31 cellular contexts compared by ENCODE assay signal in the genomic region with DNA sequence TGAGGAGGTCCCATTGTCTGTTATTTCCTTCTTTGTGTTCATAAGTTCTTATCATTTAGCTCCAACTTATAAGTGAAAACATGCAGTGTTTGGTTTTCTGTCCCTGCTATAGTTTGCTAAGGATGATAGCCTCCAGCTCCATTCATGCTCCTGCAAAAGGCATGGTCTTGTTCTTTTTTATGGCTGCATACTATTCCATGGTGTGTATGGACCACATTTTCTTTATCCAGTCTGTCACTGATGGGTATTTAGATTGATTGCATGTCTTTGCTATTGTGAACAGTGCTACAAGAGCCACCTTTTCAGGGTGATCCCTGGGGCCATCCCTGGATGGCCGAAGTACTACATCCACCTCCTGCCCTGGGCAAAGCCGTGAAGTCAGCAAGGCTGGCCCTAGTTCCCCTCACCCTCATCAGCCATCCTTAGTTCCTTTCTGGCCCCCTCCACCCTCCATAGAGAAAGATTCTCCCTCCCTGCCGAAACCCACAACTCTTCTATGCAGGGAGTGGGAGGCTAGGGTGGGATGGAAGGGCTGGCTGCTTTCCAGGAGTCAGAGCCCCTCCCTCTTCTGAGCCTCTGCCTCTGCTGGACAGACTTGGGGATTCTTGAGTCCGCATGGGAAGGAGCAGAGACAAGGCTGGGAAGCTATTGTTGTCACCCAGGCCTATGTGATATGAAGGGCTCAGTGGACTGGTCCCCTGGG. TPM values are rescaled to one million over a fixed set of nuclear protein-coding genes. Genes with fewer than 3 reads are reported as not detected.
"Had no signal": no experiment of that assay in that cellular context is flagged by ENCODE, and none has a peak within 500 bp of the region (broad histone marks: within the 10 kb centered on the region; RNA-seq: fewer than 3 reads in every experiment).

No MANE protein-coding gene starts in this region.

- DNase-seq: activated CD4-positive, alpha-beta T cell treated with anti-CD3 and anti-CD28 coated beads, Interleukin-2, amount 10 ng/mL, durations not matched to agents 7 days and 5 days; activated CD4-positive, alpha-beta T cell treated with anti-CD3 and anti-CD28 coated beads, Interleukin-2, amount 50 U/mL, for 48 hours; activated CD8-positive, alpha-beta memory T cell treated with anti-CD3 and anti-CD28 coated beads, Interleukin-2, amount 50 U/mL, for 4 hours; activated CD8-positive, alpha-beta T cell treated with anti-CD3 and anti-CD28 coated beads, Interleukin-2, amount 10 ng/mL, durations not matched to agents 7 days and 5 days; activated effector memory CD4-positive, alpha-beta T cell treated with anti-CD3 and anti-CD28 coated beads, Interleukin-2, amount 50 U/mL, for 16 hours; activated naive CD4-positive, alpha-beta T cell; activated T-cell treated with anti-CD3 and anti-CD28 coated beads, Interleukin-2, amount 50 U/mL, for 48 hours; adrenal gland; central memory CD4-positive, alpha-beta T cell; Kasumi-1; KG1; MG63; NCI-H1048; NCI-H1105 treated with DMSO at 0.1 percent for 48 hours; NCI-H1436; NCI-H1694; NCI-H1930; NCI-H345; NCI-H510A; NCI-H526; NCI-H748 treated with DMSO at 0.1 percent for 48 hours; NK-92 treated with Interleukin-12 subunit alpha and Interleukin-12 subunit beta, amount 100 ng/mL, for 24 hours; PC-3; Peyer's patch; SHP77; SK-N-SH had no signal

- FAIRE-seq: colon, TTC549 had no signal

- H3K9me3 ChIP-seq: adrenal gland, SK-N-SH had no signal

- H3K4me3 ChIP-seq: adrenal gland, MG63, Peyer's patch, SJSA1 had no signal

- H3K4me2 ChIP-seq: SK-N-SH had no signal

- H3K36me3 ChIP-seq: adrenal gland, MG63, Peyer's patch, SJSA1 had no signal

- ATAC-seq: activated CD8-positive, alpha-beta T cell treated with anti-CD3 and anti-CD28 coated beads, Interleukin-2, amount 10 ng/mL, durations not matched to agents 7 days and 5 days; activated naive CD4-positive, alpha-beta T cell treated with anti-CD3 and anti-CD28 coated beads, Interleukin-2, amount 50 U/mL, for 72 hours; PC-3 had no signal

- H3K9ac ChIP-seq: SK-N-SH had no signal

- H3K27ac ChIP-seq: adrenal gland, Peyer's patch, SJSA1 had no signal

- H3K27me3 ChIP-seq: adrenal gland, MG63, Peyer's patch, SJSA1 had no signal

- H3K4me1 ChIP-seq: adrenal gland, Peyer's patch, SJSA1 had no signal

RNA-seq across cellular contexts. Expression of gene MT1H, which starts 21.0 kb away (rescaled TPM):
- total RNA-seq: activated naive CD4-positive, alpha-beta T cell treated with anti-CD3 and anti-CD28 coated beads, Interleukin-2, amount 50 U/mL, for 72 hours; cerebellum; PC-3; SJSA1 had no signal
- polyA plus RNA-seq: SK-N-SH had no signal

RNA-seq across cellular contexts. Expression of gene MT1G, which starts 22.7 kb away (rescaled TPM):
- total RNA-seq: cerebellum, PC-3, SJSA1 had no signal

RNA-seq across cellular contexts. Expression of gene MT1F, which starts 32.8 kb away (rescaled TPM):
- total RNA-seq: SJSA1 had no signal

RNA-seq across cellular contexts. Expression of gene MT1B, which starts 38.9 kb away (rescaled TPM):
- total RNA-seq: activated CD4-positive, alpha-beta T cell treated with anti-CD3 and anti-CD28 coated beads, Interleukin-2, amount 10 ng/mL, durations not matched to agents 7 days and 5 days; activated CD8-positive, alpha-beta T cell treated with anti-CD3 and anti-CD28 coated beads, Interleukin-2, amount 10 ng/mL, durations not matched to agents 7 days and 5 days; activated naive CD4-positive, alpha-beta T cell treated with anti-CD3 and anti-CD28 coated beads, Interleukin-2, amount 50 U/mL, for 72 hours; adrenal gland; cerebellum; PC-3; SJSA1 had no signal
- polyA plus RNA-seq: adrenal gland, SK-N-SH had no signal
